1 cellular context compared by ENCODE assay signal in the genomic region with DNA sequence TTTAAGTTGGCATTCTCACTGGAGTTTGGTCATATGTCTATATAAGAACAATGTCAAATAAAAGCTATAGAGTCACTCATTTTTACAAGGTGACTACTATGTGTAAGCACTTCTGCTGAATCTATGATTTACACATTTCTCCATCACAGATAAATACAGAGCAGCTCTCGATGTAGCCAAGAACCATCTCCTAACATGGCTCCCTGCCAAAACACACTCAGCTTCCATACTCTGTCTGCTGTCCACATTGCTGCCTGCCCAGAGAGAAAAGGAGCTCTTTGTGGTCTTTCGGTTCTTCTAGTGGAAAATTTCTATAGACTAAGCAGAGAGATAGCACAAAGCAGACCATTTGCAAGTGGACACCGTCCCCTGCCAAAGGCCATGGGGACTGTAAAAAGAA.
TF ChIP-seq lines count a peak whose summit lies in the region.

No MANE protein-coding gene starts in this region.

TF ChIP-seq in SK-N-SH, 30 proteins besides CTCF, POLR2A, EP300 and RAD21 (continued from another document):
- TF ChIP-seq, protein P1, sequence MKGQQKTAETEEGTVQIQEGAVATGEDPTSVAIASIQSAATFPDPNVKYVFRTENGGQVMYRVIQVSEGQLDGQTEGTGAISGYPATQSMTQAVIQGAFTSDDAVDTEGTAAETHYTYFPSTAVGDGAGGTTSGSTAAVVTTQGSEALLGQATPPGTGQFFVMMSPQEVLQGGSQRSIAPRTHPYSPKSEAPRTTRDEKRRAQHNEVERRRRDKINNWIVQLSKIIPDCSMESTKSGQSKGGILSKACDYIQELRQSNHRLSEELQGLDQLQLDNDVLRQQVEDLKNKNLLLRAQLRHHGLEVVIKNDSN (IDR thresholded peaks at IDR 0.05; ENCODE audit: borderline replicate concordance, low read depth): no peak
- no peak for TF ChIP-seq PBX3 (IDR thresholded peaks at IDR 0.05)
- TF ChIP-seq, protein P2, sequence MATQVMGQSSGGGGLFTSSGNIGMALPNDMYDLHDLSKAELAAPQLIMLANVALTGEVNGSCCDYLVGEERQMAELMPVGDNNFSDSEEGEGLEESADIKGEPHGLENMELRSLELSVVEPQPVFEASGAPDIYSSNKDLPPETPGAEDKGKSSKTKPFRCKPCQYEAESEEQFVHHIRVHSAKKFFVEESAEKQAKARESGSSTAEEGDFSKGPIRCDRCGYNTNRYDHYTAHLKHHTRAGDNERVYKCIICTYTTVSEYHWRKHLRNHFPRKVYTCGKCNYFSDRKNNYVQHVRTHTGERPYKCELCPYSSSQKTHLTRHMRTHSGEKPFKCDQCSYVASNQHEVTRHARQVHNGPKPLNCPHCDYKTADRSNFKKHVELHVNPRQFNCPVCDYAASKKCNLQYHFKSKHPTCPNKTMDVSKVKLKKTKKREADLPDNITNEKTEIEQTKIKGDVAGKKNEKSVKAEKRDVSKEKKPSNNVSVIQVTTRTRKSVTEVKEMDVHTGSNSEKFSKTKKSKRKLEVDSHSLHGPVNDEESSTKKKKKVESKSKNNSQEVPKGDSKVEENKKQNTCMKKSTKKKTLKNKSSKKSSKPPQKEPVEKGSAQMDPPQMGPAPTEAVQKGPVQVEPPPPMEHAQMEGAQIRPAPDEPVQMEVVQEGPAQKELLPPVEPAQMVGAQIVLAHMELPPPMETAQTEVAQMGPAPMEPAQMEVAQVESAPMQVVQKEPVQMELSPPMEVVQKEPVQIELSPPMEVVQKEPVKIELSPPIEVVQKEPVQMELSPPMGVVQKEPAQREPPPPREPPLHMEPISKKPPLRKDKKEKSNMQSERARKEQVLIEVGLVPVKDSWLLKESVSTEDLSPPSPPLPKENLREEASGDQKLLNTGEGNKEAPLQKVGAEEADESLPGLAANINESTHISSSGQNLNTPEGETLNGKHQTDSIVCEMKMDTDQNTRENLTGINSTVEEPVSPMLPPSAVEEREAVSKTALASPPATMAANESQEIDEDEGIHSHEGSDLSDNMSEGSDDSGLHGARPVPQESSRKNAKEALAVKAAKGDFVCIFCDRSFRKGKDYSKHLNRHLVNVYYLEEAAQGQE (IDR thresholded peaks at IDR 0.05; ENCODE audit: low read depth, low read length): 0 out of 2 replicates have a peak, but pooled peaks have one; percentile 25
- TF ChIP-seq, protein P3, sequence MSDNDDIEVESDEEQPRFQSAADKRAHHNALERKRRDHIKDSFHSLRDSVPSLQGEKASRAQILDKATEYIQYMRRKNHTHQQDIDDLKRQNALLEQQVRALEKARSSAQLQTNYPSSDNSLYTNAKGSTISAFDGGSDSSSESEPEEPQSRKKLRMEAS (IDR thresholded peaks at IDR 0.05; ENCODE audit: low read depth): no peak
- TF ChIP-seq NFIC (IDR thresholded peaks at IDR 0.05; ENCODE audit: borderline replicate concordance): peak; percentile 65
- TF ChIP-seq FOXM1 (IDR thresholded peaks at IDR 0.05; ENCODE audit: low read depth): no peak
- no peak for TF ChIP-seq USF2 (IDR thresholded peaks at IDR 0.05; ENCODE audit: borderline replicate concordance, low read depth, low read length)
- TF ChIP-seq MXI1 (IDR thresholded peaks at IDR 0.05; ENCODE audit: low read depth, low read length): peak; percentile 39; the same call in 1 of the 2 replicates
